In the genomic region with DNA sequence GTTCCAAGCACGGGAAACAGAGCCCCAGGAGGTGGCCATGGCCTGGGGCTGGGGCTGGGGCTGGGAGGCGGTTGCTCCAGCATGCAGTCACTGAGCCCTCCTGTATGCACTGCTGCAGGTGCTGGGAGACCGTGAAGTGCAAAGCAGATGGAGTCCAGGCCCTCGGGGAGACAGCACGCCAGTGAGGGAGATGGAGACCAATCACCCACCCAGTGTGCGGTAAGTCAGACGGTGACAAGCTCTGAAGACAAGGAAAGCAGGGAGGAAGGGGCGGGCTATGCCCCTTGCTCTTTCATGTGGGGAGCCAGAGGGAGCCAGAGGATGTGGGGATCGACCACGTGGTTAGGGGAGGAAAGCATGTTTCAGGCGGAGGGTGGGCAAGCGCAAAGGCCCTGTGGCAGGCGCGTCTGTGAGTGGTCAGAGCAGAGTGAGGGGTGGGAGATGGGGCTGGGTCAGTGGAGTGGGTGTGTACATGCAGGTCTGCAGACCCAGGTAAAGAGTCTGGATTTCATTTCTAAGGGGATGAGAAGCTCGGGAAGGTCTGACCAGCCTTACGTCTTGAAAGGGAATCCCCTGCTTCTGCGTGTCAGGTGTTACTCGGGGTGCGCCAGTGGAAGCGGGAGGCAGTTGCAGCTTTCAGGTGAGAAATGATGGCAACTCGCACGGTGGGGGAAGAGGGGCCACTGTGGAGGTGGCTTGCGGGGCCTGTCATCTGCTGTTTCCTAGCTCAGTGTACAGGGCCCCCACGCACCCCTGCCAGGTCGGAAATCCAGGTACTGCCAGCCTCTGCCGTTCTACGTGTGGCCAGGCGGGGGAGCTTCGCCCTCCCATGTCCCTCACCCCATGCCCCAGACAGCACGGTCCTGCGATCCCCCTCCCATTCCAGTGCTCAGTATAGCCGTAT, we compare ENCODE assay signal across 1 cellular context.
TF ChIP-seq lines count a peak whose summit lies in the region.

No MANE protein-coding gene starts in this region.

TF ChIP-seq in HepG2, 621 proteins besides CTCF, POLR2A, EP300 and RAD21 (continued from another document):
- peak; percentile 72 for TF ChIP-seq ZNF407 (CRISPR knock-in tag; IDR thresholded peaks at IDR 0.05; ENCODE audit: not compliant biosample characterization)
- TF ChIP-seq PATZ1 (CRISPR knock-in tag; IDR thresholded peaks at IDR 0.05) = peak; percentile 42; the same call in 1 of the 2 replicates
- no peak for TF ChIP-seq XRCC5 (optimal IDR thresholded peaks at IDR 0.05; ENCODE audit: low read length)
- peak; percentile 21; the same call in 1 of the 2 replicates for TF ChIP-seq SMC3 (IDR thresholded peaks at IDR 0.05; ENCODE audit: low read length)
- no peak for TF ChIP-seq ZBTB43 (CRISPR knock-in tag; conservative IDR thresholded peaks at IDR 0.05)
- TF ChIP-seq, protein P1, sequence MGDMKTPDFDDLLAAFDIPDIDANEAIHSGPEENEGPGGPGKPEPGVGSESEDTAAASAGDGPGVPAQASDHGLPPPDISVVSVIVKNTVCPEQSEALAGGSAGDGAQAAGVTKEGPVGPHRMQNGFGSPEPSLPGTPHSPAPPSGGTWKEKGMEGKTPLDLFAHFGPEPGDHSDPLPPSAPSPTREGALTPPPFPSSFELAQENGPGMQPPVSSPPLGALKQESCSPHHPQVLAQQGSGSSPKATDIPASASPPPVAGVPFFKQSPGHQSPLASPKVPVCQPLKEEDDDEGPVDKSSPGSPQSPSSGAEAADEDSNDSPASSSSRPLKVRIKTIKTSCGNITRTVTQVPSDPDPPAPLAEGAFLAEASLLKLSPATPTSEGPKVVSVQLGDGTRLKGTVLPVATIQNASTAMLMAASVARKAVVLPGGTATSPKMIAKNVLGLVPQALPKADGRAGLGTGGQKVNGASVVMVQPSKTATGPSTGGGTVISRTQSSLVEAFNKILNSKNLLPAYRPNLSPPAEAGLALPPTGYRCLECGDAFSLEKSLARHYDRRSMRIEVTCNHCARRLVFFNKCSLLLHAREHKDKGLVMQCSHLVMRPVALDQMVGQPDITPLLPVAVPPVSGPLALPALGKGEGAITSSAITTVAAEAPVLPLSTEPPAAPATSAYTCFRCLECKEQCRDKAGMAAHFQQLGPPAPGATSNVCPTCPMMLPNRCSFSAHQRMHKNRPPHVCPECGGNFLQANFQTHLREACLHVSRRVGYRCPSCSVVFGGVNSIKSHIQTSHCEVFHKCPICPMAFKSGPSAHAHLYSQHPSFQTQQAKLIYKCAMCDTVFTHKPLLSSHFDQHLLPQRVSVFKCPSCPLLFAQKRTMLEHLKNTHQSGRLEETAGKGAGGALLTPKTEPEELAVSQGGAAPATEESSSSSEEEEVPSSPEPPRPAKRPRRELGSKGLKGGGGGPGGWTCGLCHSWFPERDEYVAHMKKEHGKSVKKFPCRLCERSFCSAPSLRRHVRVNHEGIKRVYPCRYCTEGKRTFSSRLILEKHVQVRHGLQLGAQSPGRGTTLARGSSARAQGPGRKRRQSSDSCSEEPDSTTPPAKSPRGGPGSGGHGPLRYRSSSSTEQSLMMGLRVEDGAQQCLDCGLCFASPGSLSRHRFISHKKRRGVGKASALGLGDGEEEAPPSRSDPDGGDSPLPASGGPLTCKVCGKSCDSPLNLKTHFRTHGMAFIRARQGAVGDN (CRISPR knock-in tag; IDR thresholded peaks at IDR 0.05) = peak; percentile 47
- no peak for TF ChIP-seq PAWR (CRISPR knock-in tag; IDR thresholded peaks at IDR 0.05; ENCODE audit: borderline replicate concordance)
- TF ChIP-seq, protein P2, sequence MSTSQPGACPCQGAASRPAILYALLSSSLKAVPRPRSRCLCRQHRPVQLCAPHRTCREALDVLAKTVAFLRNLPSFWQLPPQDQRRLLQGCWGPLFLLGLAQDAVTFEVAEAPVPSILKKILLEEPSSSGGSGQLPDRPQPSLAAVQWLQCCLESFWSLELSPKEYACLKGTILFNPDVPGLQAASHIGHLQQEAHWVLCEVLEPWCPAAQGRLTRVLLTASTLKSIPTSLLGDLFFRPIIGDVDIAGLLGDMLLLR (CRISPR knock-in tag; IDR thresholded peaks at IDR 0.05) = 0 out of 2 replicates have a peak, but pooled peaks have one; percentile 11
- TF ChIP-seq POLR2G (IDR thresholded peaks at IDR 0.05; ENCODE audit: low read depth, low read length) = no peak
- no peak for TF ChIP-seq ZNF577 (CRISPR knock-in tag; IDR thresholded peaks at IDR 0.05; ENCODE audit: borderline replicate concordance, low read depth)
- 0 out of 2 replicates have a peak, but pooled peaks have one; percentile 27 for TF ChIP-seq RXRA (CRISPR knock-in tag; IDR thresholded peaks at IDR 0.05)
- TF ChIP-seq GATA4 (IDR thresholded peaks at IDR 0.05; ENCODE audit: borderline replicate concordance, low read depth) = no peak
- TF ChIP-seq NPAS2 (CRISPR knock-in tag; IDR thresholded peaks at IDR 0.05; ENCODE audit: borderline replicate concordance) = no peak
- 0 out of 2 replicates have a peak, but pooled peaks have one; percentile 16 for TF ChIP-seq ARID4A (CRISPR knock-in tag; IDR thresholded peaks at IDR 0.05; ENCODE audit: borderline replicate concordance)
- TF ChIP-seq CBX5 (CRISPR knock-in tag; IDR thresholded peaks at IDR 0.05; ENCODE audit: borderline replicate concordance) = no peak
- no peak for TF ChIP-seq ZNF335 (CRISPR knock-in tag; IDR thresholded peaks at IDR 0.05)
- TF ChIP-seq, protein P3, sequence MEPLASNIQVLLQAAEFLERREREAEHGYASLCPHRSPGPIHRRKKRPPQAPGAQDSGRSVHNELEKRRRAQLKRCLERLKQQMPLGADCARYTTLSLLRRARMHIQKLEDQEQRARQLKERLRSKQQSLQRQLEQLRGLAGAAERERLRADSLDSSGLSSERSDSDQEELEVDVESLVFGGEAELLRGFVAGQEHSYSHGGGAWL (CRISPR knock-in tag; IDR thresholded peaks at IDR 0.05) = 0 out of 2 replicates have a peak, but pooled peaks have one; percentile 43
- TF ChIP-seq, protein P4, sequence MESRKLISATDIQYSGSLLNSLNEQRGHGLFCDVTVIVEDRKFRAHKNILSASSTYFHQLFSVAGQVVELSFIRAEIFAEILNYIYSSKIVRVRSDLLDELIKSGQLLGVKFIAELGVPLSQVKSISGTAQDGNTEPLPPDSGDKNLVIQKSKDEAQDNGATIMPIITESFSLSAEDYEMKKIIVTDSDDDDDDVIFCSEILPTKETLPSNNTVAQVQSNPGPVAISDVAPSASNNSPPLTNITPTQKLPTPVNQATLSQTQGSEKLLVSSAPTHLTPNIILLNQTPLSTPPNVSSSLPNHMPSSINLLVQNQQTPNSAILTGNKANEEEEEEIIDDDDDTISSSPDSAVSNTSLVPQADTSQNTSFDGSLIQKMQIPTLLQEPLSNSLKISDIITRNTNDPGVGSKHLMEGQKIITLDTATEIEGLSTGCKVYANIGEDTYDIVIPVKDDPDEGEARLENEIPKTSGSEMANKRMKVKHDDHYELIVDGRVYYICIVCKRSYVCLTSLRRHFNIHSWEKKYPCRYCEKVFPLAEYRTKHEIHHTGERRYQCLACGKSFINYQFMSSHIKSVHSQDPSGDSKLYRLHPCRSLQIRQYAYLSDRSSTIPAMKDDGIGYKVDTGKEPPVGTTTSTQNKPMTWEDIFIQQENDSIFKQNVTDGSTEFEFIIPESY (CRISPR knock-in tag; IDR thresholded peaks at IDR 0.05) = peak; percentile 6; the same call in 1 of the 2 replicates
- peak; percentile 76 for TF ChIP-seq STAG1 (CRISPR knock-in tag; IDR thresholded peaks at IDR 0.05)
